ENCODE assay signal across 14 cellular contexts in genomic region chr14:73800970-73801515, GRCh38.
"Had no signal": no experiment of that assay in that cellular context is flagged by ENCODE, and none has a peak within 500 bp of the region (broad histone marks: within the 10 kb centered on the region; RNA-seq: fewer than 3 reads in every experiment).

No MANE protein-coding gene starts in this region.

- H3K27ac ChIP-seq: dorsolateral prefrontal cortex, esophagus muscularis mucosa, neural progenitor cell had no signal

- H3K9ac ChIP-seq: neural progenitor cell had no signal

- H3K27me3 ChIP-seq: dorsolateral prefrontal cortex, esophagus muscularis mucosa had no signal

- H3K4me1 Mint-ChIP-seq: activated B cell treated with CpG ODN at 0.5 μM for 24 hours had no signal

- H3K36me3 Mint-ChIP-seq: activated naive CD8-positive, alpha-beta T cell; neural progenitor cell had no signal

- H3K4me2 ChIP-seq: neural progenitor cell had no signal

- H3K36me3 ChIP-seq: neural progenitor cell had no signal

- H3K9me3 ChIP-seq: esophagus muscularis mucosa had no signal

- H3K27ac Mint-ChIP-seq: activated B cell treated with CpG ODN at 0.5 μM for 24 hours; activated naive CD8-positive, alpha-beta T cell; neural progenitor cell; T-helper 2 cell treated with Interferon-gamma antibody and Interleukin-4, amounts not matched to agents 5 μg/mL and 100 μg/mL, for 36 hours had no signal

- H3K4me1 ChIP-seq: neural progenitor cell had no signal

- DNase-seq: activated B cell treated with CpG ODN at 0.5 μM for 24 hours; activated CD4-positive, alpha-beta T cell treated with anti-CD3 and anti-CD28 coated beads for 48 hours; activated gamma-delta T cell treated with Interleukin-2 at 50 U/mL for 16 hours; amniotic stem cell; dorsolateral prefrontal cortex; hypothalamus; kidney; stimulated activated CD4-positive, alpha-beta T cell treated with anti-CD3 and anti-CD28 coated beads, Interleukin-2, amount 100 ng/mL, for 48 hours; stimulated activated naive CD4-positive, alpha-beta T cell; trophoblast cell had no signal

- H3K4me3 ChIP-seq: dorsolateral prefrontal cortex, esophagus muscularis mucosa, neural progenitor cell had no signal

- H3K9me3 Mint-ChIP-seq: activated B cell treated with CpG ODN at 0.5 μM for 24 hours; neural progenitor cell; T-helper 2 cell treated with Interferon-gamma antibody and Interleukin-4, amounts not matched to agents 5 μg/mL and 100 μg/mL, for 36 hours had no signal

- H3K4me3 Mint-ChIP-seq: activated B cell treated with CpG ODN at 0.5 μM for 24 hours; activated naive CD8-positive, alpha-beta T cell; neural progenitor cell; T-helper 2 cell treated with Interferon-gamma antibody and Interleukin-4, amounts not matched to agents 5 μg/mL and 100 μg/mL, for 36 hours had no signal

- H2AFZ ChIP-seq: neural progenitor cell had no signal
